ENCODE assay signal across 11 cellular contexts in genomic region chr4:176309046-176309445, GRCh38. TPM values are rescaled to one million over a fixed set of nuclear protein-coding genes. Genes with fewer than 3 reads are reported as not detected.
DNase-seq lines count a peak whose midpoint lies in the region; ATAC-seq and TF ChIP-seq lines count a peak whose summit lies in the region.
"Had no signal": no experiment of that assay in that cellular context is flagged by ENCODE, and none has a peak within 500 bp of the region (broad histone marks: within the 10 kb centered on the region; RNA-seq: fewer than 3 reads in every experiment).

No MANE protein-coding gene starts in this region.

- peak overlapping the region; percentile 43 for H3K4me3 ChIP-seq in OCI-LY3 (ENCODE audit: low read length)
- H3K4me3 ChIP-seq in body of pancreas, result no peak overlapping the region

- peak overlapping the region; percentile 71 for H3K27ac ChIP-seq in OCI-LY3 (ENCODE audit: low read length)
- H3K27ac ChIP-seq in body of pancreas, result no peak overlapping the region

- no peaks in the 10 kb centered on the region for H4K20me1 ChIP-seq in OCI-LY3 (ENCODE audit: insufficient read depth, low read length)

- no peak for TF ChIP-seq POLR2A in body of pancreas (IDR thresholded peaks at IDR 0.05)

- TF ChIP-seq CTCF in GM20000 (IDR thresholded peaks at IDR 0.05; ENCODE audit: extremely low read depth, missing control alignments) (no peak), OCI-LY3 (IDR thresholded peaks at IDR 0.05; ENCODE audit: low read depth, low read length) (no peak), body of pancreas (IDR thresholded peaks at IDR 0.05) (no peak)

- DNase-seq in GM20000 (ENCODE audit: low spot score), result peak; percentile 51
- DNase-seq in body of pancreas, result no peak
- no peak for DNase-seq in left lobe of liver (ENCODE audit: low spot score)
- DNase-seq in NCI-H446 (lab: John Stamatoyannopoulos, UW), result no peak
- no peak for DNase-seq in stimulated activated CD4-positive, alpha-beta T cell treated with anti-CD3 and anti-CD28 coated beads, Interleukin-2, amount 100 ng/mL, for 48 hours
- DNase-seq: activated naive CD4-positive, alpha-beta T cell treated with anti-CD3 and anti-CD28 coated beads for 36 hours had no signal

- H3K9ac ChIP-seq in OCI-LY3 (ENCODE audit: low read length), result peak overlapping the region; percentile 42

- peak; percentile 100 for ATAC-seq in GM18520 (IDR thresholded peaks at IDR 0.05; ENCODE audit: unreplicated experiment)
- ATAC-seq in HG03025 (IDR thresholded peaks at IDR 0.05; ENCODE audit: low FRiP score, unreplicated experiment), result peak; percentile 99
- ATAC-seq in body of pancreas, result no peak
- ATAC-seq in left lobe of liver, result no peak
- ATAC-seq: HCT116 had no signal

- intact Hi-C loops in body of pancreas (cut with DNase I), result no loop called here

- H3K4me2 ChIP-seq in OCI-LY3 (ENCODE audit: low read length), result peak overlapping the region; percentile 67

- H3K4me1 ChIP-seq in OCI-LY3 (ENCODE audit: low read length) (peaks cover 36% of the 10 kb centered on the region), body of pancreas (no peaks in the 10 kb centered on the region)

- H3K79me2 ChIP-seq in OCI-LY3 (ENCODE audit: low read length), result no peaks in the 10 kb centered on the region

- WGBS in body of pancreas, 2 donors, result 63 to 69% methylated on average over 2 of the region's 2 CpGs

- H3K27me3 ChIP-seq in OCI-LY3 (ENCODE audit: low read depth, low read length) (no peaks in the 10 kb centered on the region), body of pancreas (no peaks in the 10 kb centered on the region)

- H3K36me3 ChIP-seq in OCI-LY3 (replicated peaks; ENCODE audit: low read depth, low read length), result no peaks in the 10 kb centered on the region
- H3K36me3 ChIP-seq in body of pancreas (replicated peaks in 1 of 2; ENCODE audit: insufficient read depth in 1 of 2, low read depth in 2 of 2), result no peaks in the 10 kb centered on the region

- H2AFZ ChIP-seq in OCI-LY3 (ENCODE audit: low read depth, low read length), result no peak overlapping the region

- no peaks in the 10 kb centered on the region for H3K9me3 ChIP-seq in OCI-LY3 (ENCODE audit: insufficient read depth, low read length)
- no peaks in the 10 kb centered on the region for H3K9me3 ChIP-seq in body of pancreas

RNA-seq across cellular contexts. Expression of gene SPCS3, which starts 10.7 kb away (rescaled TPM):
- 10 to 100 TPM; 79.1 to 87.2 TPM for total RNA-seq in body of pancreas
- total RNA-seq in left lobe of liver, result 108 TPM

RNA-seq across cellular contexts. Expression of gene ASB5, which starts 40.0 kb away (rescaled TPM):
- not detected for total RNA-seq in body of pancreas
- not detected for total RNA-seq in left lobe of liver
- total RNA-seq: activated naive CD4-positive, alpha-beta T cell treated with anti-CD3 and anti-CD28 coated beads for 36 hours; dermis microvascular lymphatic vessel endothelial cell had no signal

Comparison
In these comparisons a context has a peak if more than half of its experiments do, and no peak if none do; other contexts are left out.
1. ATAC-seq: peak in GM18520 (single experiment) and HG03025 (single experiment); none in body of pancreas (single experiment) and left lobe of liver (single experiment).